ENCODE assay signal across 9 cellular contexts in the genomic region with DNA sequence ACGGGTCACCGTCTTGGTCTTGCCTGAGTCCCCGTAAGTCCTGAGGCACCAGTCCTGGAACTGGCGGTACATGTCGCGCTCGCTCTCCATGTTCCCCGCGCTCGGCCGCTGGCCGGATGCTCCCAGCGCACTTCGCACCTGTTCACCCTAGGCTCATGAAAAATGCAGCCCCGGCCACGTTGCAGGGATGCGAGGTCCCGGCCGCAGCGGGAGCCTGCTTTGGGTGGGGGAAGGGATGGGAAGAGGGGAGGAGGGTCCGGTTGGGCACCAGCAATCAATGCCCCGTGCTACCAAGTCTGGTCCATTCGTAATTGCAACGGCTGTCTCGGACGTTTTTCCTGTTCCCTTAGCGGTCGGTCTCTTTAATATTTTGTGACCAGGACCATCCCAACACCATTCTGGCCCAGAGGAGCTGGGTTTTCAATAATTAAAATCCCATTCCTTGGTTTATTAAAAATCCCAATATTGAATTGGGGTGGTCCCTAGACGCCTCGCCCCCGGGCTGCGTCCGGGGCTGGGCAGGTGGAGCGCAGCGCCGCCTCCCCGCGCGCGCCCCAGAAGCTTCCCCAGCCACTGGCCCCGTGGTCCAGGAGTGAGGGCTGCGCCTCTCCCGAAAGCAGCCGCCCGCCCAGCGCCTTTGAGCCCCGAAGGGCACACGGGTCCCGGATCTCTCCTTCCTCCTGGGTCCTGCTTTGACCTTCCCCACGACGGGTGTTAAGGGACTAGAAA.
A peak's percentile ranks its signal among the peaks of the same experiment; 100 is the strongest.
DNase-seq lines count a peak whose midpoint lies in the region; ATAC-seq lines count a peak whose summit lies in the region.
"Had no signal": no experiment of that assay in that cellular context is flagged by ENCODE, and none has a peak within 500 bp of the region (broad histone marks: within the 10 kb centered on the region; RNA-seq: fewer than 3 reads in every experiment).

No MANE protein-coding gene starts in this region.

- H3K4me3 ChIP-seq in SK-N-MC (peak overlapping the region; percentile 86), iPS-11a (ENCODE audit: low read depth, low read length) (peak overlapping the region; percentile 66), subcutaneous abdominal adipose tissue (ENCODE audit: low read depth in 1 of 5, low read length in 5 of 5) (peak overlapping the region; percentile 40 to 66 (median 64))
- H3K4me3 ChIP-seq: K562 had no signal

- ATAC-seq in HG02678 (IDR thresholded peaks at IDR 0.05; ENCODE audit: unreplicated experiment) = peak; percentile 20
- ATAC-seq in HG03039 (IDR thresholded peaks at IDR 0.05; ENCODE audit: unreplicated experiment) = no peak
- no peak for ATAC-seq in GM18873 (IDR thresholded peaks at IDR 0.05; ENCODE audit: low FRiP score, unreplicated experiment)
- ATAC-seq: K562 had no signal

- no peak overlapping the region for H3K27ac ChIP-seq in SK-N-MC
- no peak overlapping the region for H3K27ac ChIP-seq in subcutaneous abdominal adipose tissue (ENCODE audit: low read depth, low read length)

- H3K9me3 ChIP-seq in SK-N-MC (ENCODE audit: low read depth, low read length) (no peaks in the 10 kb centered on the region), subcutaneous abdominal adipose tissue (ENCODE audit: control insufficient read depth in 5 of 5, low read length in 5 of 5) (no peaks in the 10 kb centered on the region)

- H3K36me3 ChIP-seq in SK-N-MC (ENCODE audit: insufficient read depth, low read length) (no peaks in the 10 kb centered on the region), subcutaneous abdominal adipose tissue (ENCODE audit: control insufficient read depth in 5 of 5, insufficient read depth in 5 of 5, low read length in 5 of 5) (no peaks in the 10 kb centered on the region)

- peaks cover 0 to 33% (median 30%) of the 10 kb centered on the region in 5 donors for H3K4me1 ChIP-seq in subcutaneous abdominal adipose tissue (ENCODE audit: control insufficient read depth in 5 of 5, insufficient read depth in 5 of 5, low read length in 5 of 5)

- DNase-seq in SK-N-MC (ENCODE audit: low read depth, low spot score) (no peak), SIG-M5 (lab: John Stamatoyannopoulos, UW) (no peak)
- DNase-seq in stimulated activated CD4-positive, alpha-beta T cell treated with anti-CD3 and anti-CD28 coated beads, Interleukin-12 subunit alpha, Interleukin-12 subunit beta, amount 100 ng/mL, for 4 hours = no peak

- no peak overlapping the region for H3K9ac ChIP-seq in SK-N-MC (ENCODE audit: insufficient read length)
- H3K9ac ChIP-seq in subcutaneous abdominal adipose tissue (ENCODE audit: low read length in 5 of 5) = peak overlapping the region in 2 of 5 donors; percentile 13 to 47

- H3K27me3 ChIP-seq in subcutaneous abdominal adipose tissue (ENCODE audit: control insufficient read depth in 5 of 5, insufficient read depth in 4 of 5, low read length in 5 of 5) = peaks cover 14 to 45% (median 31%) of the 10 kb centered on the region in 5 donors
